Comparison of ENCODE assay signal across 9 cellular contexts in genomic region chr13:67147257-67148218, GRCh38.
DNase-seq lines count a peak whose midpoint lies in the region; TF ChIP-seq lines count a peak whose summit lies in the region.
"Had no signal": no experiment of that assay in that cellular context is flagged by ENCODE, and none has a peak within 500 bp of the region (broad histone marks: within the 10 kb centered on the region; RNA-seq: fewer than 3 reads in every experiment).

No MANE protein-coding gene starts in this region.

- peak overlapping the region in 1 of 2 donors; percentile 30 for H3K4me3 ChIP-seq in cardiac fibroblast (replicated peaks in 1 of 2; ENCODE audit: low read depth in 2 of 2, low read length in 2 of 2)
- peak overlapping the region in 4 of 5 donors; percentile 16 to 38 (median 21) for H3K4me3 ChIP-seq in subcutaneous abdominal adipose tissue (ENCODE audit: low read depth in 1 of 5, low read length in 5 of 5)
- H3K4me3 ChIP-seq in prostate gland = no peak overlapping the region

- H3K36me3 ChIP-seq in subcutaneous abdominal adipose tissue (ENCODE audit: control insufficient read depth in 5 of 5, insufficient read depth in 5 of 5, low read length in 5 of 5) (no peaks in the 10 kb centered on the region), prostate gland (no peaks in the 10 kb centered on the region)

- peak overlapping the region in 1 of 5 donors; percentile 54 for H3K9ac ChIP-seq in subcutaneous abdominal adipose tissue (ENCODE audit: low read length in 5 of 5)

- no peak overlapping the region for H3K27ac Mint-ChIP-seq in immature natural killer cell
- H3K27ac Mint-ChIP-seq: activated T-helper 17 cell treated with anti-CD3 and anti-CD28 coated beads, Interleukin-2, amount 50 U/mL, for 72 hours had no signal

- no peaks in the 10 kb centered on the region for H3K36me3 Mint-ChIP-seq in immature natural killer cell

- no peaks in the 10 kb centered on the region for H3K9me3 ChIP-seq in subcutaneous abdominal adipose tissue (ENCODE audit: control insufficient read depth in 5 of 5, low read length in 5 of 5)
- no peaks in the 10 kb centered on the region for H3K9me3 ChIP-seq in prostate gland

- H3K27me3 ChIP-seq in subcutaneous abdominal adipose tissue (ENCODE audit: control insufficient read depth in 5 of 5, insufficient read depth in 4 of 5, low read length in 5 of 5) (no peaks in the 10 kb centered on the region), prostate gland (replicated peaks; ENCODE audit: insufficient read depth) (no peaks in the 10 kb centered on the region)

- H3K27me3 Mint-ChIP-seq in immature natural killer cell (ENCODE audit: low read depth in 3 of 3) = no peaks in the 10 kb centered on the region
- H3K27me3 Mint-ChIP-seq: activated T-helper 17 cell treated with anti-CD3 and anti-CD28 coated beads, Interleukin-2, amount 50 U/mL, for 72 hours had no signal

- TF ChIP-seq CTCF in cardiac fibroblast (IDR thresholded peaks at IDR 0.05; ENCODE audit: low read depth, low read length) (no peak), prostate gland (IDR thresholded peaks at IDR 0.05) (no peak)

- H3K27ac ChIP-seq in subcutaneous abdominal adipose tissue (ENCODE audit: low read depth, low read length) (peak overlapping the region; percentile 63), prostate gland (no peak overlapping the region)

- intact Hi-C loops in prostate gland (cut with DNase I) = no loop called here

- TF ChIP-seq POLR2A in prostate gland (IDR thresholded peaks at IDR 0.05) = no peak

- peaks cover 7 to 23% (median 18%) of the 10 kb centered on the region in 5 donors for H3K4me1 ChIP-seq in subcutaneous abdominal adipose tissue (ENCODE audit: control insufficient read depth in 5 of 5, insufficient read depth in 5 of 5, low read length in 5 of 5)
- H3K4me1 ChIP-seq in prostate gland (replicated peaks) = no peaks in the 10 kb centered on the region

- peak overlapping the region in 1 of 5 donors; percentile 12 for H3K4me3 Mint-ChIP-seq in immature natural killer cell
- H3K4me3 Mint-ChIP-seq: activated T-helper 17 cell treated with anti-CD3 and anti-CD28 coated beads, Interleukin-2, amount 50 U/mL, for 72 hours had no signal

- DNase-seq in NCI-H2227 (lab: John Stamatoyannopoulos, UW; ENCODE audit: unreplicated experiment) = peak; percentile 6
- no peak for DNase-seq in NCI-H2227 treated with DMSO at 0.1 percent for 48 hours (lab: John Stamatoyannopoulos, UW)
- DNase-seq in cardiac fibroblast (ENCODE audit: low read depth in 2 of 2) = peak; percentile 79 to 90
- peak; percentile 58 for DNase-seq in kidney glomerular epithelial cell (lab: John Stamatoyannopoulos, UW)
- no peak for DNase-seq in immature natural killer cell
- no peak for DNase-seq in activated CD8-positive, alpha-beta memory T cell treated with anti-CD3 and anti-CD28 coated beads, Interleukin-2, amount 50 U/mL, for 48 hours
- no peak for DNase-seq in prostate gland (ENCODE audit: low spot score)

- peaks cover 0 to 6% of the 10 kb centered on the region in 2 donors for H3K4me1 Mint-ChIP-seq in immature natural killer cell
- H3K4me1 Mint-ChIP-seq: activated T-helper 17 cell treated with anti-CD3 and anti-CD28 coated beads, Interleukin-2, amount 50 U/mL, for 72 hours had no signal

- WGBS in prostate gland = 56% methylated on average over 7 of the region's 7 CpGs

- H3K9me3 Mint-ChIP-seq in immature natural killer cell = peaks cover 0 to 2% (median 0%) of the 10 kb centered on the region in 6 donors
- H3K9me3 Mint-ChIP-seq: activated T-helper 17 cell treated with anti-CD3 and anti-CD28 coated beads, Interleukin-2, amount 50 U/mL, for 72 hours had no signal

Comparison
In these comparisons a context has a peak if more than half of its experiments do, and no peak if none do; other contexts are left out.
1. DNase-seq: peak in NCI-H2227 (single experiment), cardiac fibroblast (2 of 2) and kidney glomerular epithelial cell (single experiment); none in NCI-H2227 treated with DMSO at 0.1 percent for 48 hours (single experiment), immature natural killer cell (0 of 3), activated CD8-positive, alpha-beta memory T cell treated with anti-CD3 and anti-CD28 coated beads, Interleukin-2, amount 50 U/mL, for 48 hours (single experiment) and prostate gland (single experiment).
2. H3K4me3 ChIP-seq: peak in subcutaneous abdominal adipose tissue (4 of 5); none in prostate gland (0 of 2).